Comparison of ENCODE assay signal across 10 cellular contexts in genomic region chr1:36217667-36218066, GRCh38. TPM values are rescaled to one million over a fixed set of nuclear protein-coding genes. Genes with fewer than 3 reads are reported as not detected.
DNase-seq lines count a peak whose midpoint lies in the region; ATAC-seq, FAIRE-seq and TF ChIP-seq lines count a peak whose summit lies in the region.
"Had no signal": no experiment of that assay in that cellular context is flagged by ENCODE, and none has a peak within 500 bp of the region (broad histone marks: within the 10 kb centered on the region; RNA-seq: fewer than 3 reads in every experiment).

No MANE protein-coding gene starts in this region.

- H3K36me3 ChIP-seq in PC-3 (ENCODE audit: low read depth, low read length): no peaks in the 10 kb centered on the region
- H3K36me3 ChIP-seq in esophagus muscularis mucosa: no peaks in the 10 kb centered on the region
- H3K36me3 ChIP-seq in neural cell (ENCODE audit: insufficient read depth, low read length): no peaks in the 10 kb centered on the region

- no peak for TF ChIP-seq RAD21 in neural cell (conservative IDR thresholded peaks at IDR 0.05)

- POLR2A ChIA-PET in PC-3 (lab: Charles Lee; ENCODE audit: unreplicated experiment): no interaction called here

- BruUV-seq in PC-3 (replicated peaks; lab: Mats Ljungman, UMichigan): no TSS peak

- H3K4me2 ChIP-seq in PC-3 (ENCODE audit: low read length) (no peak overlapping the region), neural cell (ENCODE audit: low read length) (no peak overlapping the region)

- TF ChIP-seq POLR2A in esophagus muscularis mucosa (IDR thresholded peaks at IDR 0.05; ENCODE audit: low read depth): no peak

- WGBS in esophagus muscularis mucosa: 41% methylated on average over 2 of the region's 2 CpGs

- H3K4me1 ChIP-seq in PC-3 (ENCODE audit: insufficient read depth, low read length) (no peaks in the 10 kb centered on the region), esophagus muscularis mucosa (peaks cover under 1 to 2% (median 2%) of the 10 kb centered on the region in 4 donors)

- CTCF ChIA-PET in PC-3 (lab: Charles Lee): interaction anchor here (0.5 kb wide), 1 partner anchor 16 kb away, joined by 14 read pairs; no protein-coding TSS in a partner anchor

- H3K4me3 ChIP-seq in PC-3 (ENCODE audit: low read length) (no peak overlapping the region), esophagus muscularis mucosa (no peak overlapping the region), neural cell (ENCODE audit: low read length) (no peak overlapping the region)

- H3K79me2 ChIP-seq in PC-3 (ENCODE audit: low read length) (no peaks in the 10 kb centered on the region), neural cell (replicated peaks; ENCODE audit: insufficient read depth, low read length) (no peaks in the 10 kb centered on the region)

- H4K20me1 ChIP-seq in PC-3 (ENCODE audit: low read length) (no peaks in the 10 kb centered on the region), neural cell (ENCODE audit: insufficient read depth) (no peaks in the 10 kb centered on the region)

- H3K27ac ChIP-seq in PC-3 (ENCODE audit: low read length): no peak overlapping the region
- H3K27ac ChIP-seq in esophagus muscularis mucosa (replicated peaks in 1 of 4): no peak overlapping the region
- no peak overlapping the region for H3K27ac ChIP-seq in neural cell (ENCODE audit: low read length)

- H2AFZ ChIP-seq in PC-3 (ENCODE audit: low read length) (no peak overlapping the region), neural cell (ENCODE audit: low read depth, low read length) (no peak overlapping the region)

- DNase-seq in D721Med (ENCODE audit: insufficient read length, low spot score): no peak
- DNase-seq in PC-3: peak; percentile 46
- no peak for DNase-seq in esophagus muscularis mucosa (ENCODE audit: extremely low spot score)
- DNase-seq in NCI-H524 (lab: John Stamatoyannopoulos, UW): no peak
- no peak for DNase-seq in NCI-H1436 (lab: John Stamatoyannopoulos, UW)
- DNase-seq in ureter (ENCODE audit: low spot score): no peak
- no peak for DNase-seq in islet precursor cell
- DNase-seq: NCI-H748 treated with DMSO at 0.1 percent for 48 hours had no signal

- H3K27me3 ChIP-seq in PC-3 (ENCODE audit: low read length) (no peaks in the 10 kb centered on the region), esophagus muscularis mucosa (no peaks in the 10 kb centered on the region), neural cell (ENCODE audit: insufficient read depth, low read depth, low read length) (no peaks in the 10 kb centered on the region)

- H3K9me3 ChIP-seq in PC-3 (ENCODE audit: low read length): no peaks in the 10 kb centered on the region
- H3K9me3 ChIP-seq in esophagus muscularis mucosa: no peaks in the 10 kb centered on the region
- H3K9me3 ChIP-seq in neural cell (ENCODE audit: low read length): no peaks in the 10 kb centered on the region

- H3K9ac ChIP-seq in PC-3 (ENCODE audit: low read length) (no peak overlapping the region), neural cell (ENCODE audit: low read length) (no peak overlapping the region)

- ATAC-seq in PC-3: peak; percentile 98

- TF ChIP-seq EP300 in esophagus muscularis mucosa (IDR thresholded peaks at IDR 0.05): no peak
- TF ChIP-seq EP300 in neural cell (conservative IDR thresholded peaks at IDR 0.05; ENCODE audit: poor library complexity, severe bottlenecking): no peak

- intact Hi-C loops in PC-3 (cut with micrococcal nuclease) (loop anchor here (1.0 kb wide), 2 partner anchors 29 to 68 kb away; partner anchors contain the start of gene TRAPPC3), esophagus muscularis mucosa (cut with DNase I) (no loop called here)

- H3K9me2 ChIP-seq in PC-3 (replicated peaks; ENCODE audit: low read length) (no peaks in the 10 kb centered on the region), neural cell (ENCODE audit: insufficient read depth, low read length) (no peaks in the 10 kb centered on the region)

- H3F3A ChIP-seq in PC-3 (ENCODE audit: low read length, unreplicated experiment) (no peaks in the 10 kb centered on the region), neural cell (ENCODE audit: insufficient read depth, low read length, poor library complexity, severe bottlenecking) (no peaks in the 10 kb centered on the region)

- TF ChIP-seq CTCF in D721Med (IDR thresholded peaks at IDR 0.05; ENCODE audit: insufficient read depth, missing control alignments) (peak; percentile 41), PC-3 (conservative IDR thresholded peaks at IDR 0.05; ENCODE audit: low read depth, low read length) (peak; percentile 59), esophagus muscularis mucosa (IDR thresholded peaks at IDR 0.05) (peak in 2 of 3 experiments; percentile 26 to 32), neural cell (IDR thresholded peaks at IDR 0.05; ENCODE audit: poor library complexity, severe bottlenecking) (peak; percentile 18)

- FAIRE-seq in D721Med (lab: Jason Lieb, UNC): no peak
- FAIRE-seq: endometrium had no signal

TF ChIP-seq in neural cell, 6 proteins besides CTCF, POLR2A, EP300 and RAD21:
- TF ChIP-seq TAF1 (IDR thresholded peaks at IDR 0.05; ENCODE audit: low read depth): no peak
- TF ChIP-seq REST (IDR thresholded peaks at IDR 0.05; ENCODE audit: borderline replicate concordance): no peak
- no peak for TF ChIP-seq EZH2 (IDR thresholded peaks at IDR 0.05; ENCODE audit: borderline replicate concordance, insufficient read depth, low read length, poor library complexity, severe bottlenecking)
- no peak for TF ChIP-seq SMC3 (conservative IDR thresholded peaks at IDR 0.05; ENCODE audit: poor library complexity)
- no peak for TF ChIP-seq MXI1 (conservative IDR thresholded peaks at IDR 0.05; ENCODE audit: poor library complexity, severe bottlenecking)
- TF ChIP-seq POLR2AphosphoS5 (IDR thresholded peaks at IDR 0.05): no peak

RNA-seq across cellular contexts. Expression of gene THRAP3, which starts 6.6 kb away (rescaled TPM):
- total RNA-seq in PC-3 (2014; rRNA removed) (55.7 and 67.0 TPM in 2 replicates), esophagus muscularis mucosa (100 to 1,000 TPM in 2 of 4 donors, 10 to 100 TPM in 2; 90.3 to 116 (median 104) TPM), ureter (129 TPM)
- polyA plus RNA-seq in neural cell: 54.4 and 55.8 TPM in 2 replicates
- 109 and 113 TPM in 2 replicates for polyA minus RNA-seq in neural cell
